In the genomic region with DNA sequence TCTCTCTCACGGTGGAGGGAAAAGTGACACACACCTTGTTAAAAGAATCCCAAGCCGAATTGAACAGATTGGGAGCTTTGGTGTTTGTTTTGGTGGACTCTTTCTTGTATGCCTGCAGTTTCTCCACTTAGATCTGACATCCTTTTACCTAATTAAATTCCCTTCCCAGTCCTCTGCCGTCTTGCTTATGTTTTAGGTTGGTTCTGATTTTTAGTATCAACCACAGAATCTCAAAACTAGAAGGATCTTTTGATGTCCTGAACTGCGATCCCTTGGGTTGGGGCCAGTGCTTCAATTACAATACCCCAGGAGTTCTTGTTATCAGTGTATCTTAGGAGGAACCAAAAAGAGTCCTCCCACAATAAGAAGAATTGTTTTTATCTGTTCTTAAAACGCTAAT, we compare ENCODE assay signal across 19 cellular contexts.
"Had no signal": no experiment of that assay in that cellular context is flagged by ENCODE, and none has a peak within 500 bp of the region (broad histone marks: within the 10 kb centered on the region; RNA-seq: fewer than 3 reads in every experiment).

No MANE protein-coding gene starts in this region.

- H3K9me3 ChIP-seq: esophagus squamous epithelium, gastroesophageal sphincter, ovary, suprapubic skin, thyroid gland had no signal

- H3K27ac ChIP-seq: esophagus squamous epithelium, gastroesophageal sphincter, ovary, suprapubic skin, thyroid gland had no signal

- H3K4me3 Mint-ChIP-seq: dendritic cell treated with granulocyte-macrophage colony-stimulating factor and Interleukin-4, amounts not matched to agents 40 ng/mL and 50 ng/mL, for 4 days; effector memory CD8-positive, alpha-beta T cell; naive thymus-derived CD8-positive, alpha-beta T cell; neural crest cell; type B pancreatic cell had no signal

- H3K9me3 Mint-ChIP-seq: dendritic cell treated with granulocyte-macrophage colony-stimulating factor and Interleukin-4, amounts not matched to agents 40 ng/mL and 50 ng/mL, for 4 days; effector memory CD8-positive, alpha-beta T cell; naive thymus-derived CD8-positive, alpha-beta T cell; neural crest cell had no signal

- ATAC-seq: effector memory CD8-positive, alpha-beta T cell; gastroesophageal sphincter; left lobe of liver; naive thymus-derived CD8-positive, alpha-beta T cell; right cardiac atrium had no signal

- DNase-seq: effector memory CD8-positive, alpha-beta T cell; esophagus squamous epithelium; glutamatergic neuron; islet precursor cell; mammary epithelial cell; naive thymus-derived CD8-positive, alpha-beta T cell; ovary; right cardiac atrium; small intestine; stimulated activated CD4-positive, alpha-beta T cell treated with anti-CD3 and anti-CD28 coated beads, Interleukin-2, amount 100 ng/mL, for 48 hours; stimulated activated naive CD4-positive, alpha-beta T cell treated with Interleukin-2 at 50 U/mL for 16 hours; thyroid gland had no signal

- H3K27ac Mint-ChIP-seq: dendritic cell treated with granulocyte-macrophage colony-stimulating factor and Interleukin-4, amounts not matched to agents 40 ng/mL and 50 ng/mL, for 4 days; effector memory CD8-positive, alpha-beta T cell; naive thymus-derived CD8-positive, alpha-beta T cell; progenitor cell of endocrine pancreas; type B pancreatic cell had no signal

- H3K4me3 ChIP-seq: esophagus squamous epithelium, gastroesophageal sphincter, ovary, suprapubic skin, thyroid gland had no signal

- H3K27me3 ChIP-seq: esophagus squamous epithelium, gastroesophageal sphincter, ovary, suprapubic skin, thyroid gland had no signal

- H3K36me3 ChIP-seq: esophagus squamous epithelium, gastroesophageal sphincter, ovary, suprapubic skin, thyroid gland had no signal

- H3K27me3 Mint-ChIP-seq: effector memory CD8-positive, alpha-beta T cell; naive thymus-derived CD8-positive, alpha-beta T cell had no signal
